27 cellular contexts compared by ENCODE assay signal in genomic region chr11:45385844-45386243, GRCh38.
DNase-seq lines count a peak whose midpoint lies in the region; ATAC-seq lines count a peak whose summit lies in the region.
"Had no signal": no experiment of that assay in that cellular context is flagged by ENCODE, and none has a peak within 500 bp of the region (broad histone marks: within the 10 kb centered on the region; RNA-seq: fewer than 3 reads in every experiment).

No MANE protein-coding gene starts in this region.

- H3K4me3 Mint-ChIP-seq in activated T-cell treated with anti-CD3 and anti-CD28 coated beads, Interleukin-2, amount 50 U/mL, for 4 hours: no peak overlapping the region
- no peak overlapping the region for H3K4me3 Mint-ChIP-seq in central memory CD8-positive, alpha-beta T cell
- H3K4me3 Mint-ChIP-seq in stimulated activated effector memory CD8-positive, alpha-beta T cell treated with anti-CD3 and anti-CD28 coated beads, Interleukin-12 subunit alpha, Interleukin-12 subunit beta, amount 100 ng/mL, for 72 hours: no peak overlapping the region
- H3K4me3 Mint-ChIP-seq: activated CD4-positive, alpha-beta T cell treated with anti-CD3 and anti-CD28 coated beads, Interleukin-2, amount 10 ng/mL, durations not matched to agents 7 days and 5 days; activated naive CD4-positive, alpha-beta T cell treated with anti-CD3 and anti-CD28 coated beads, Interleukin-2, amount 10 ng/mL, durations not matched to agents 7 days and 5 days had no signal

- H3K36me3 Mint-ChIP-seq in activated T-cell treated with anti-CD3 and anti-CD28 coated beads, Interleukin-2, amount 50 U/mL, for 4 hours (ENCODE audit: insufficient read depth): no peaks in the 10 kb centered on the region
- peaks cover 2% of the 10 kb centered on the region for H3K36me3 Mint-ChIP-seq in central memory CD8-positive, alpha-beta T cell (ENCODE audit: insufficient read depth)
- no peaks in the 10 kb centered on the region for H3K36me3 Mint-ChIP-seq in stimulated activated effector memory CD8-positive, alpha-beta T cell treated with anti-CD3 and anti-CD28 coated beads, Interleukin-12 subunit alpha, Interleukin-12 subunit beta, amount 100 ng/mL, for 72 hours
- H3K36me3 Mint-ChIP-seq: activated naive CD4-positive, alpha-beta T cell treated with anti-CD3 and anti-CD28 coated beads, Interleukin-2, amount 10 ng/mL, durations not matched to agents 7 days and 5 days had no signal

- no peak for DNase-seq in activated T-cell treated with anti-CD3 and anti-CD28 coated beads, Interleukin-2, amount 50 U/mL, for 4 hours
- DNase-seq in activated T-cell treated with anti-CD3 and anti-CD28 coated beads, Interleukin-2, amount 50 U/mL, for 48 hours: no peak
- peak; percentile 95 for DNase-seq in Jurkat, Clone E6-1 (ENCODE audit: low read depth, low spot score)
- DNase-seq in central memory CD8-positive, alpha-beta T cell (ENCODE audit: low spot score in 2 of 2): peak in 1 of 2 donors; percentile 26
- no peak for DNase-seq in stimulated activated effector memory CD8-positive, alpha-beta T cell treated with anti-CD3 and anti-CD28 coated beads, Interleukin-12 subunit alpha, Interleukin-12 subunit beta, amount 100 ng/mL, for 72 hours (ENCODE audit: low spot score in 2 of 2)
- DNase-seq: ACHN; activated CD4-positive, alpha-beta T cell treated with anti-CD3 and anti-CD28 coated beads, Interleukin-2, amount 10 ng/mL, durations not matched to agents 7 days and 5 days; amygdala; BE2C; Calu3; effector CD4-positive, alpha-beta T cell; glutamatergic neuron; islet precursor cell; Kasumi-1; left ventricle myocardium inferior; mesendoderm; NCI-H1048; NCI-H187; NCI-H2171; NCI-H510A; occipital lobe; SK-N-SH; transverse colon had no signal

- peak; percentile 25 to 35 for ATAC-seq in activated T-cell treated with anti-CD3 and anti-CD28 coated beads, Interleukin-2, amount 50 U/mL, for 4 hours
- peak; percentile 76 for ATAC-seq in central memory CD8-positive, alpha-beta T cell (replicated peaks; ENCODE audit: extremely low read depth, poor library complexity, severe bottlenecking)
- ATAC-seq in stimulated activated effector memory CD8-positive, alpha-beta T cell treated with anti-CD3 and anti-CD28 coated beads, Interleukin-12 subunit alpha, Interleukin-12 subunit beta, amount 100 ng/mL, for 72 hours: peak; percentile 47
- ATAC-seq in GM19397 (IDR thresholded peaks at IDR 0.05; ENCODE audit: unreplicated experiment): no peak
- no peak for ATAC-seq in HG03159 (IDR thresholded peaks at IDR 0.05; ENCODE audit: unreplicated experiment)

- H3K9me3 Mint-ChIP-seq in activated T-cell treated with anti-CD3 and anti-CD28 coated beads, Interleukin-2, amount 50 U/mL, for 4 hours: no peaks in the 10 kb centered on the region
- no peaks in the 10 kb centered on the region for H3K9me3 Mint-ChIP-seq in central memory CD8-positive, alpha-beta T cell
- H3K9me3 Mint-ChIP-seq in stimulated activated effector memory CD8-positive, alpha-beta T cell treated with anti-CD3 and anti-CD28 coated beads, Interleukin-12 subunit alpha, Interleukin-12 subunit beta, amount 100 ng/mL, for 72 hours: no peaks in the 10 kb centered on the region
- H3K9me3 Mint-ChIP-seq: activated CD4-positive, alpha-beta T cell treated with anti-CD3 and anti-CD28 coated beads, Interleukin-2, amount 10 ng/mL, durations not matched to agents 7 days and 5 days; activated naive CD4-positive, alpha-beta T cell treated with anti-CD3 and anti-CD28 coated beads, Interleukin-2, amount 10 ng/mL, durations not matched to agents 7 days and 5 days had no signal

- H3K4me3 ChIP-seq in Jurkat, Clone E6-1 (ENCODE audit: low read length): peak overlapping the region; percentile 27
- H3K4me3 ChIP-seq: left ventricle myocardium inferior, skin epidermis, transverse colon had no signal

- H3K4me1 Mint-ChIP-seq in activated T-cell treated with anti-CD3 and anti-CD28 coated beads, Interleukin-2, amount 50 U/mL, for 4 hours (ENCODE audit: low read depth): peaks cover 12% of the 10 kb centered on the region
- peaks cover 27% of the 10 kb centered on the region for H3K4me1 Mint-ChIP-seq in central memory CD8-positive, alpha-beta T cell
- peaks cover 7% of the 10 kb centered on the region for H3K4me1 Mint-ChIP-seq in stimulated activated effector memory CD8-positive, alpha-beta T cell treated with anti-CD3 and anti-CD28 coated beads, Interleukin-12 subunit alpha, Interleukin-12 subunit beta, amount 100 ng/mL, for 72 hours

- peaks cover 8% of the 10 kb centered on the region for H3K27me3 Mint-ChIP-seq in activated T-cell treated with anti-CD3 and anti-CD28 coated beads, Interleukin-2, amount 50 U/mL, for 4 hours (ENCODE audit: low read depth)
- no peaks in the 10 kb centered on the region for H3K27me3 Mint-ChIP-seq in central memory CD8-positive, alpha-beta T cell

- peak overlapping the region; percentile 62 for H3K27ac Mint-ChIP-seq in central memory CD8-positive, alpha-beta T cell (ENCODE audit: low read depth)
- no peak overlapping the region for H3K27ac Mint-ChIP-seq in stimulated activated effector memory CD8-positive, alpha-beta T cell treated with anti-CD3 and anti-CD28 coated beads, Interleukin-12 subunit alpha, Interleukin-12 subunit beta, amount 100 ng/mL, for 72 hours
- H3K27ac Mint-ChIP-seq: activated CD4-positive, alpha-beta T cell treated with anti-CD3 and anti-CD28 coated beads, Interleukin-2, amount 10 ng/mL, durations not matched to agents 7 days and 5 days; activated naive CD4-positive, alpha-beta T cell treated with anti-CD3 and anti-CD28 coated beads, Interleukin-2, amount 10 ng/mL, durations not matched to agents 7 days and 5 days had no signal

Comparison
In these comparisons a context has a peak if more than half of its experiments do, and no peak if none do; other contexts are left out.
1. ATAC-seq: peak in activated T-cell treated with anti-CD3 and anti-CD28 coated beads, Interleukin-2, amount 50 U/mL, for 4 hours (2 of 2), central memory CD8-positive, alpha-beta T cell (single experiment) and stimulated activated effector memory CD8-positive, alpha-beta T cell treated with anti-CD3 and anti-CD28 coated beads, Interleukin-12 subunit alpha, Interleukin-12 subunit beta, amount 100 ng/mL, for 72 hours (single experiment); none in GM19397 (single experiment) and HG03159 (single experiment).